ENCODE assay signal across 9 cellular contexts in genomic region chr1:244968431-244968830, GRCh38.
DNase-seq lines count a peak whose midpoint lies in the region; ATAC-seq, FAIRE-seq and TF ChIP-seq lines count a peak whose summit lies in the region.
"Had no signal": no experiment of that assay in that cellular context is flagged by ENCODE, and none has a peak within 500 bp of the region (broad histone marks: within the 10 kb centered on the region; RNA-seq: fewer than 3 reads in every experiment).

No MANE protein-coding gene starts in this region.

- H3K9me3 Mint-ChIP-seq in activated T-cell treated with anti-CD3 and anti-CD28 coated beads, Interleukin-2, amount 50 U/mL, for 4 hours = no peaks in the 10 kb centered on the region
- no peaks in the 10 kb centered on the region for H3K9me3 Mint-ChIP-seq in chondrocyte (ENCODE audit: low read depth)

- peak overlapping the region; percentile 27 for H3K4me3 Mint-ChIP-seq in activated T-cell treated with anti-CD3 and anti-CD28 coated beads, Interleukin-2, amount 50 U/mL, for 4 hours
- H3K4me3 Mint-ChIP-seq in chondrocyte (ENCODE audit: unreplicated experiment) = peak overlapping the region; percentile 50

- TF ChIP-seq EP300 in tibial nerve (IDR thresholded peaks at IDR 0.05) = no peak

- peak overlapping the region; percentile 100 for H3K27ac Mint-ChIP-seq in chondrocyte (ENCODE audit: unreplicated experiment)

- H3K27me3 ChIP-seq in tibial nerve = no peaks in the 10 kb centered on the region

- no peaks in the 10 kb centered on the region for H3K36me3 Mint-ChIP-seq in activated T-cell treated with anti-CD3 and anti-CD28 coated beads, Interleukin-2, amount 50 U/mL, for 4 hours (ENCODE audit: insufficient read depth)
- H3K36me3 Mint-ChIP-seq in chondrocyte (ENCODE audit: low read depth) = no peaks in the 10 kb centered on the region

- no peak for FAIRE-seq in D721Med (lab: Jason Lieb, UNC)

- WGBS in tibial nerve, 2 donors = 62 to 69% methylated on average over 13 of the region's 13 CpGs

- peak overlapping the region in 2 of 4 donors; percentile 84 to 88 for H3K4me3 ChIP-seq in tibial nerve

- H3K4me1 ChIP-seq in tibial nerve = peaks cover 0 to 39% (median 15%) of the 10 kb centered on the region in 4 donors

- H3K36me3 ChIP-seq in tibial nerve = no peaks in the 10 kb centered on the region

- H3K27me3 Mint-ChIP-seq in activated T-cell treated with anti-CD3 and anti-CD28 coated beads, Interleukin-2, amount 50 U/mL, for 4 hours (ENCODE audit: low read depth) = no peaks in the 10 kb centered on the region
- H3K27me3 Mint-ChIP-seq in chondrocyte (ENCODE audit: low read depth) = no peaks in the 10 kb centered on the region

- H3K4me1 Mint-ChIP-seq in activated T-cell treated with anti-CD3 and anti-CD28 coated beads, Interleukin-2, amount 50 U/mL, for 4 hours (ENCODE audit: low read depth) = peaks cover 34% of the 10 kb centered on the region
- H3K4me1 Mint-ChIP-seq in chondrocyte (ENCODE audit: low read depth) = peaks cover 47% of the 10 kb centered on the region

- no peak for ATAC-seq in activated T-cell treated with anti-CD3 and anti-CD28 coated beads, Interleukin-2, amount 50 U/mL, for 4 hours

- DNase-seq in activated T-cell treated with anti-CD3 and anti-CD28 coated beads, Interleukin-2, amount 50 U/mL, for 4 hours = no peak
- no peak for DNase-seq in activated T-cell treated with anti-CD3 and anti-CD28 coated beads, Interleukin-2, amount 50 U/mL, for 1 hour
- DNase-seq in chondrocyte (ENCODE audit: low spot score) (no peak), medulla oblongata (ENCODE audit: extremely low spot score) (peak; percentile 29), tibial nerve (ENCODE audit: low spot score in 2 of 2) (no peak), NCI-H2171 treated with DMSO at 0.1 percent for 48 hours (lab: John Stamatoyannopoulos, UW) (no peak), D341Med (ENCODE audit: low spot score) (no peak), D721Med (ENCODE audit: insufficient read length, low spot score) (no peak)
- DNase-seq: NCI-H226 had no signal

- no peak for TF ChIP-seq POLR2A in tibial nerve (IDR thresholded peaks at IDR 0.05)

- H3K9me3 ChIP-seq in tibial nerve = no peaks in the 10 kb centered on the region

- peak overlapping the region; percentile 91 to 100 (median 100) for H3K27ac ChIP-seq in tibial nerve

- no peak for TF ChIP-seq CTCF in chondrocyte (IDR thresholded peaks at IDR 0.05)
- TF ChIP-seq CTCF in tibial nerve (IDR thresholded peaks at IDR 0.05) = no peak
- TF ChIP-seq CTCF in D721Med (IDR thresholded peaks at IDR 0.05; ENCODE audit: insufficient read depth, missing control alignments) = no peak
